In the genomic region with DNA sequence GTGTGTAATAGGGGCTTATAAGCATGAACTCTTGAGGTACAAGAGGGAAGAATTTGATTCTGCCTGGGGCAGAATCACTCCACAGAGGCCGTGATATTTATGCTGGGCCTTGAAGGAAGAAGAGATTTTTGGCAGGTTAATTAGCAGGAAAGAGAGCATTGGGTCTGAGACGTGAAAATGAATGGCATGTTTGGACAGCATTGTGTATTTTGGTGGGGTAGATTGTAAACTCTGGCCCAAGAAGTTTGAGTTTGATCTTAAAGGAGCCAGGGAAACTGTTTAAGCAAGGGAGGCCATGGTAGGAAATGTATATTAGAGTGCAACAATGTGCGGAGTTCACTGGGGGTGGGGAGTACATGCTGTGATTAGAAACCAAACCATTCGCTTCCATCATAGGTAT, we compare ENCODE assay signal across 24 cellular contexts.
DNase-seq lines count a peak whose midpoint lies in the region; ATAC-seq and TF ChIP-seq lines count a peak whose summit lies in the region.
"Had no signal": no experiment of that assay in that cellular context is flagged by ENCODE, and none has a peak within 500 bp of the region (broad histone marks: within the 10 kb centered on the region; RNA-seq: fewer than 3 reads in every experiment).

No MANE protein-coding gene starts in this region.

- no peaks in the 10 kb centered on the region for H3K9me3 Mint-ChIP-seq in neural progenitor cell
- H3K9me3 Mint-ChIP-seq: H9 had no signal

- H3K4me3 ChIP-seq in ascending aorta = no peak overlapping the region
- no peak overlapping the region for H3K4me3 ChIP-seq in lung
- no peak overlapping the region for H3K4me3 ChIP-seq in neural progenitor cell
- H3K4me3 ChIP-seq: GM23248, SJCRH30 had no signal

- H3K9me3 ChIP-seq in ascending aorta (no peaks in the 10 kb centered on the region), lung (ENCODE audit: control insufficient read depth in 2 of 2, insufficient read depth in 1 of 2, low read length in 1 of 2) (no peaks in the 10 kb centered on the region), neural progenitor cell (ENCODE audit: low read depth) (no peaks in the 10 kb centered on the region)
- H3K9me3 ChIP-seq: SJCRH30 had no signal

- DNase-seq in ascending aorta (ENCODE audit: low spot score in 2 of 2) (no peak), lung (ENCODE audit: low spot score) (no peak), neural progenitor cell (ENCODE audit: low spot score) (no peak), DMS 273 (lab: John Stamatoyannopoulos, UW; ENCODE audit: unreplicated experiment) (no peak)
- DNase-seq in stimulated activated naive CD8-positive, alpha-beta T cell treated with anti-CD3 and anti-CD28 coated beads, Interleukin-15, Interleukin-2, amounts not matched to agents 100 U/mL and 50 U/mL, for 24 hours = no peak
- no peak for DNase-seq in stimulated activated CD4-positive, alpha-beta T cell treated with anti-CD3 and anti-CD28 coated beads, Interleukin-2, amount 100 ng/mL, for 48 hours
- DNase-seq: C1 segment of cervical spinal cord; CD4-positive, alpha-beta memory T cell; DMS79 treated with DMSO at 0.1 percent for 48 hours; GF-D8; GM23248; H9; KBM-7; MV-4-11; NCI-H1105; NCI-H146; NCI-H1930; NCI-H446 treated with DMSO at 0.1 percent for 48 hours; NCI-H526; NCI-H82; NK-92 treated with Interleukin-12 subunit alpha and Interleukin-12 subunit beta, amount 100 ng/mL, for 24 hours; PC-3; SJCRH30 had no signal

- H3K27me3 ChIP-seq in ascending aorta = no peaks in the 10 kb centered on the region
- H3K27me3 ChIP-seq in lung (ENCODE audit: control insufficient read depth, insufficient read depth) = no peaks in the 10 kb centered on the region
- H3K27me3 ChIP-seq in neural progenitor cell = no peaks in the 10 kb centered on the region
- H3K27me3 ChIP-seq: SJCRH30 had no signal

- peak overlapping the region; percentile 15 for H2AFZ ChIP-seq in neural progenitor cell (replicated peaks)
- H2AFZ ChIP-seq: GM23248 had no signal

- no peak overlapping the region for H3K4me3 Mint-ChIP-seq in neural progenitor cell
- H3K4me3 Mint-ChIP-seq: CD4-positive, alpha-beta memory T cell; H9 had no signal

- H3K27ac ChIP-seq in ascending aorta = peak overlapping the region; percentile 20 to 66
- H3K27ac ChIP-seq in lung (ENCODE audit: low read depth in 1 of 2, low read length in 1 of 2) = no peak overlapping the region
- no peak overlapping the region for H3K27ac ChIP-seq in neural progenitor cell
- H3K27ac ChIP-seq: GM23248, SJCRH30 had no signal

- no peaks in the 10 kb centered on the region for H3K36me3 Mint-ChIP-seq in neural progenitor cell
- H3K36me3 Mint-ChIP-seq: CD4-positive, alpha-beta memory T cell had no signal

- ATAC-seq in lung (ENCODE audit: insufficient read depth, low FRiP score) = peak; percentile 11
- no peak for ATAC-seq in HG02642 (IDR thresholded peaks at IDR 0.05; ENCODE audit: poor library complexity, unreplicated experiment)
- ATAC-seq in stimulated activated naive CD8-positive, alpha-beta T cell treated with anti-CD3 and anti-CD28 coated beads, Interleukin-15, Interleukin-2, amounts not matched to agents 100 U/mL and 50 U/mL, for 24 hours = no peak
- ATAC-seq: PC-3 had no signal

- H3K79me2 ChIP-seq in neural progenitor cell (ENCODE audit: low read depth) = no peaks in the 10 kb centered on the region

- H3K9ac ChIP-seq in neural progenitor cell = no peak overlapping the region
- H3K9ac ChIP-seq: GM23248 had no signal

- peaks cover 4 to 35% of the 10 kb centered on the region in 2 donors for H3K36me3 ChIP-seq in ascending aorta
- no peaks in the 10 kb centered on the region for H3K36me3 ChIP-seq in lung (ENCODE audit: control insufficient read depth in 2 of 2, insufficient read depth in 2 of 2, low read length in 2 of 2)
- no peaks in the 10 kb centered on the region for H3K36me3 ChIP-seq in neural progenitor cell

- no peak overlapping the region for H3K27ac Mint-ChIP-seq in neural progenitor cell
- H3K27ac Mint-ChIP-seq: CD4-positive, alpha-beta memory T cell had no signal

- TF ChIP-seq CTCF in ascending aorta (IDR thresholded peaks at IDR 0.05) = no peak
- TF ChIP-seq CTCF in lung (IDR thresholded peaks at IDR 0.05; ENCODE audit: control extremely low read depth, extremely low read depth) = no peak
- TF ChIP-seq CTCF in neural progenitor cell (IDR thresholded peaks at IDR 0.05) = no peak

- no peaks in the 10 kb centered on the region for H4K20me1 ChIP-seq in neural progenitor cell (ENCODE audit: low read depth)

- WGBS in lung, 2 donors = 54 to 73% methylated on average over 4 of the region's 4 CpGs

- H3K4me1 ChIP-seq in ascending aorta (peaks cover 0 to 7% of the 10 kb centered on the region in 2 donors), lung (ENCODE audit: control insufficient read depth in 2 of 2, insufficient read depth in 2 of 2, low read length in 2 of 2) (peaks cover 0 to 3% of the 10 kb centered on the region in 2 donors), neural progenitor cell (peaks cover 8% of the 10 kb centered on the region)

- H3K4me2 ChIP-seq in neural progenitor cell = no peak overlapping the region

- peaks cover 4% of the 10 kb centered on the region for H3K4me1 Mint-ChIP-seq in neural progenitor cell
- H3K4me1 Mint-ChIP-seq: CD4-positive, alpha-beta memory T cell had no signal

- peaks cover 2% of the 10 kb centered on the region for H3K27me3 Mint-ChIP-seq in neural progenitor cell (ENCODE audit: insufficient read depth, low read depth)

- H3F3A ChIP-seq in neural progenitor cell (ENCODE audit: low read depth) = no peaks in the 10 kb centered on the region

- intact Hi-C loops in ascending aorta (cut with DNase I) = no loop called here

Comparison
In these comparisons a context has a peak if more than half of its experiments do, and no peak if none do; other contexts are left out.
1. H3K27ac ChIP-seq: peak in ascending aorta (2 of 2); none in lung (0 of 2) and neural progenitor cell (single experiment).